In genomic region chr1:23485002-23485332, GRCh38 we compare ENCODE assay signal across 8 cellular contexts. TPM values are rescaled to one million over a fixed set of nuclear protein-coding genes. Genes with fewer than 3 reads are reported as not detected.
DNase-seq lines count a peak whose midpoint lies in the region; ATAC-seq and TF ChIP-seq lines count a peak whose summit lies in the region.

No MANE protein-coding gene starts in this region.

- H3K4me3 Mint-ChIP-seq in activated T-cell treated with anti-CD3 and anti-CD28 coated beads, Interleukin-2, amount 50 U/mL, for 24 hours, result peak overlapping the region; percentile 79
- H3K4me3 Mint-ChIP-seq in activated naive CD8-positive, alpha-beta T cell, result peak overlapping the region; percentile 87

- no peak for DNase-seq in activated T-cell treated with anti-CD3 and anti-CD28 coated beads, Interleukin-2, amount 50 U/mL, for 24 hours
- DNase-seq in activated T-cell treated with anti-CD3 and anti-CD28 coated beads for 4 hours (no peak), left lung (no peak), thoracic aorta (ENCODE audit: low spot score) (no peak), NCI-H1092 (lab: John Stamatoyannopoulos, UW) (no peak), DMS79 (lab: John Stamatoyannopoulos, UW) (no peak), GM03348 (ENCODE audit: low spot score) (no peak)

- H3K36me3 Mint-ChIP-seq in activated T-cell treated with anti-CD3 and anti-CD28 coated beads, Interleukin-2, amount 50 U/mL, for 24 hours (ENCODE audit: low read depth), result no peaks in the 10 kb centered on the region
- H3K36me3 Mint-ChIP-seq in activated naive CD8-positive, alpha-beta T cell, result no peaks in the 10 kb centered on the region

- TF ChIP-seq CTCF in left lung (IDR thresholded peaks at IDR 0.05) (no peak), thoracic aorta (IDR thresholded peaks at IDR 0.05) (no peak)

- ATAC-seq in left lung (no peak), thoracic aorta (ENCODE audit: insufficient number of reproducible peaks, low FRiP score, low read depth) (no peak)

- H3K27me3 ChIP-seq in left lung, result peaks cover 0 to 60% of the 10 kb centered on the region in 2 donors
- no peaks in the 10 kb centered on the region for H3K27me3 ChIP-seq in thoracic aorta (replicated peaks; ENCODE audit: insufficient read depth)

- no peaks in the 10 kb centered on the region for H3K9me3 ChIP-seq in left lung
- no peaks in the 10 kb centered on the region for H3K9me3 ChIP-seq in thoracic aorta

- peaks cover 27% of the 10 kb centered on the region for H3K27me3 Mint-ChIP-seq in activated T-cell treated with anti-CD3 and anti-CD28 coated beads, Interleukin-2, amount 50 U/mL, for 24 hours
- peaks cover 4% of the 10 kb centered on the region for H3K27me3 Mint-ChIP-seq in activated naive CD8-positive, alpha-beta T cell

- H3K4me3 ChIP-seq in left lung, result peak overlapping the region; percentile 68 to 73
- H3K4me3 ChIP-seq in thoracic aorta, result peak overlapping the region; percentile 91

- intact Hi-C loops in left lung (cut with DNase I), result no loop called here

- peak overlapping the region; percentile 11 for H3K27ac Mint-ChIP-seq in activated T-cell treated with anti-CD3 and anti-CD28 coated beads, Interleukin-2, amount 50 U/mL, for 24 hours
- peak overlapping the region; percentile 58 for H3K27ac Mint-ChIP-seq in activated naive CD8-positive, alpha-beta T cell

- peaks cover 24% of the 10 kb centered on the region for H3K4me1 Mint-ChIP-seq in activated T-cell treated with anti-CD3 and anti-CD28 coated beads, Interleukin-2, amount 50 U/mL, for 24 hours (ENCODE audit: low read depth)
- H3K4me1 Mint-ChIP-seq in activated naive CD8-positive, alpha-beta T cell (ENCODE audit: low read depth), result peaks cover 14% of the 10 kb centered on the region

- H3K4me1 ChIP-seq in left lung (peaks cover 0 to 15% of the 10 kb centered on the region in 2 donors), thoracic aorta (ENCODE audit: control insufficient read depth in 1 of 2, low read depth in 2 of 2) (peaks cover 0 to 31% of the 10 kb centered on the region in 2 donors)

- H3K36me3 ChIP-seq in left lung (no peaks in the 10 kb centered on the region), thoracic aorta (no peaks in the 10 kb centered on the region)

- H3K27ac ChIP-seq in left lung (no peak overlapping the region), thoracic aorta (peak overlapping the region; percentile 68 to 79)

- H3K9me3 Mint-ChIP-seq in activated T-cell treated with anti-CD3 and anti-CD28 coated beads, Interleukin-2, amount 50 U/mL, for 24 hours, result no peaks in the 10 kb centered on the region
- no peaks in the 10 kb centered on the region for H3K9me3 Mint-ChIP-seq in activated naive CD8-positive, alpha-beta T cell (ENCODE audit: low read depth)

RNA-seq across cellular contexts. Expression of gene ASAP3, which starts 1.0 kb away (rescaled TPM):
- total RNA-seq in left lung (10 to 100 TPM; 35.2 to 43.7 TPM), thoracic aorta (10 to 100 TPM; 28.2 to 50.4 TPM)

RNA-seq across cellular contexts. Expression of gene E2F2, which starts 46.1 kb away (rescaled TPM):
- total RNA-seq in left lung (1 to 10 TPM; 3.2 to 4.3 TPM), thoracic aorta (under 1 TPM; 0.14 to 0.35 TPM)

Comparison
In these comparisons a context has a peak if more than half of its experiments do, and no peak if none do; other contexts are left out.
1. H3K27ac ChIP-seq: peak in thoracic aorta (2 of 2); none in left lung (0 of 2).